Comparison of ENCODE assay signal across 22 cellular contexts in the genomic region with DNA sequence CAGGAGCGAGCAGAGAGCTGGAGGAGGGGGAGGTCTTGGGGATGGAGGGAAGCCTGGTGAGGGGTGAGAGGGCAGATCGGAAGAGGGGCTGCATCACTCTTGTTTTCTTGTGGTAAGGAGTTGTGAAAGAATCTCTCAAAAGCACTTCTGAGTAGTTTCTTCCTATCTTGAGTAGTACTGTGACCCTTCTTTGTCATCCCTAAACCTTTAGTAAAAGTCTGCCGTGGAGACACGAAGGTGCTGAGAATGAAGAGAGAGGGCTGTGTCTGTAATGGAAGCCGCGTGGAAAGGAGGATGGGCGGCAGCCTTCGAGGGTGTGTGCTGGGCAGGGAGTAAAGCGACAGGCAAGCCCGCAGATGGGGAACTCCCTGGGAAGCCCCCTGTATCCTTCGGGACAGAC.
DNase-seq lines count a peak whose midpoint lies in the region; TF ChIP-seq lines count a peak whose summit lies in the region.
"Had no signal": no experiment of that assay in that cellular context is flagged by ENCODE, and none has a peak within 500 bp of the region (broad histone marks: within the 10 kb centered on the region; RNA-seq: fewer than 3 reads in every experiment).

No MANE protein-coding gene starts in this region.

- H4K5ac ChIP-seq in H9 (ENCODE audit: insufficient read length, low read depth, low read length), result no peak overlapping the region

- no peak overlapping the region for H2BK5ac ChIP-seq in H9 (ENCODE audit: insufficient read length, low read length)

- H3K4me3 ChIP-seq in sigmoid colon, result no peak overlapping the region
- H3K4me3 ChIP-seq: cardiac muscle cell, stomach had no signal

- CTCF ChIA-PET in activated CD4-positive, alpha-beta memory T cell treated with anti-CD3 and anti-CD28 coated beads, Interleukin-2, amount 10 ng/mL, durations not matched to agents 7 days and 5 days (lab: Charles Lee), result no interaction called here

- H4K8ac ChIP-seq in H9 (replicated peaks; ENCODE audit: insufficient read length, low read depth, low read length), result no peak overlapping the region

- no peak overlapping the region for H3K4ac ChIP-seq in H9 (ENCODE audit: low read depth, low read length)

- H3T11ph ChIP-seq in H9 (ENCODE audit: low read length), result no peak overlapping the region

- H3K9ac ChIP-seq in H9 (ENCODE audit: extremely low read depth, insufficient read length, low read length), result no peak overlapping the region

- H3K9me3 Mint-ChIP-seq in T-helper 1 cell treated with Interleukin-12 subunit alpha and Interleukin-12 subunit beta and Interleukin-4 antibody, amounts not matched to agents 30 μg/mL and 1 μg/mL, for 36 hours, result no peaks in the 10 kb centered on the region
- H3K9me3 Mint-ChIP-seq in H9 (peaks cover 0 to 2% of the 10 kb centered on the region in 2 experiments; a peak in 1 of 5 replicates), progenitor cell of endocrine pancreas (ENCODE audit: low read depth) (no peaks in the 10 kb centered on the region)
- H3K9me3 Mint-ChIP-seq in activated CD4-positive, alpha-beta memory T cell treated with anti-CD3 and anti-CD28 coated beads, Interleukin-2, amount 10 ng/mL, durations not matched to agents 7 days and 5 days, result no peaks in the 10 kb centered on the region
- H3K9me3 Mint-ChIP-seq: nephron, T-cell had no signal

- peak overlapping the region; percentile 40 for H3K4me3 Mint-ChIP-seq in T-helper 1 cell treated with Interleukin-12 subunit alpha and Interleukin-12 subunit beta and Interleukin-4 antibody, amounts not matched to agents 30 μg/mL and 1 μg/mL, for 36 hours
- H3K4me3 Mint-ChIP-seq in H9 (no peak overlapping the region), progenitor cell of endocrine pancreas (ENCODE audit: low read depth) (no peak overlapping the region)
- peak overlapping the region; percentile 53 for H3K4me3 Mint-ChIP-seq in activated CD4-positive, alpha-beta memory T cell treated with anti-CD3 and anti-CD28 coated beads, Interleukin-2, amount 10 ng/mL, durations not matched to agents 7 days and 5 days
- H3K4me3 Mint-ChIP-seq: activated CD8-positive, alpha-beta T cell treated with anti-CD3 and anti-CD28 coated beads, Interleukin-2, amount 10 ng/mL, durations not matched to agents 7 days and 5 days; nephron; T-cell had no signal

- no peak overlapping the region for H2BK12ac ChIP-seq in H9 (ENCODE audit: insufficient read length, low read depth, low read length)

- no peak overlapping the region for H2BK15ac ChIP-seq in H9 (ENCODE audit: low read depth, low read length)

- peaks cover 12% of the 10 kb centered on the region for H3K4me1 Mint-ChIP-seq in T-helper 1 cell treated with Interleukin-12 subunit alpha and Interleukin-12 subunit beta and Interleukin-4 antibody, amounts not matched to agents 30 μg/mL and 1 μg/mL, for 36 hours (ENCODE audit: low read depth)
- H3K4me1 Mint-ChIP-seq in H9 (peaks cover 2 to 8% of the 10 kb centered on the region in 2 experiments; a peak in 2 of 4 replicates), progenitor cell of endocrine pancreas (ENCODE audit: low read depth) (peaks cover 2% of the 10 kb centered on the region)
- H3K4me1 Mint-ChIP-seq in activated CD4-positive, alpha-beta memory T cell treated with anti-CD3 and anti-CD28 coated beads, Interleukin-2, amount 10 ng/mL, durations not matched to agents 7 days and 5 days, result peaks cover 24% of the 10 kb centered on the region
- H3K4me1 Mint-ChIP-seq: nephron had no signal

- no peaks in the 10 kb centered on the region for H3K27me3 Mint-ChIP-seq in T-helper 1 cell treated with Interleukin-12 subunit alpha and Interleukin-12 subunit beta and Interleukin-4 antibody, amounts not matched to agents 30 μg/mL and 1 μg/mL, for 36 hours (ENCODE audit: low read depth)
- no peaks in the 10 kb centered on the region for H3K27me3 Mint-ChIP-seq in H9 (ENCODE audit: low read depth)
- no peaks in the 10 kb centered on the region for H3K27me3 Mint-ChIP-seq in activated CD4-positive, alpha-beta memory T cell treated with anti-CD3 and anti-CD28 coated beads, Interleukin-2, amount 10 ng/mL, durations not matched to agents 7 days and 5 days
- no peaks in the 10 kb centered on the region for H3K27me3 Mint-ChIP-seq in progenitor cell of endocrine pancreas
- H3K27me3 Mint-ChIP-seq: T-cell had no signal

- H3K18ac ChIP-seq in H9 (ENCODE audit: insufficient read length, low read depth, low read length), result no peak overlapping the region

- no peaks in the 10 kb centered on the region for H3K36me3 ChIP-seq in sigmoid colon
- H3K36me3 ChIP-seq: cardiac muscle cell, WERI-Rb-1 had no signal

- H3K36me3 Mint-ChIP-seq in T-helper 1 cell treated with Interleukin-12 subunit alpha and Interleukin-12 subunit beta and Interleukin-4 antibody, amounts not matched to agents 30 μg/mL and 1 μg/mL, for 36 hours (ENCODE audit: low read depth), result peaks cover 7% of the 10 kb centered on the region
- H3K36me3 Mint-ChIP-seq in H9 (ENCODE audit: insufficient read depth in 1 of 3, low read depth in 3 of 3) (peaks cover 0 to 6% (median 5%) of the 10 kb centered on the region in 3 experiments; a peak in 5 of 7 replicates), progenitor cell of endocrine pancreas (ENCODE audit: insufficient read depth) (peaks cover 5% of the 10 kb centered on the region)
- H3K36me3 Mint-ChIP-seq in activated CD4-positive, alpha-beta memory T cell treated with anti-CD3 and anti-CD28 coated beads, Interleukin-2, amount 10 ng/mL, durations not matched to agents 7 days and 5 days (ENCODE audit: low read depth), result peaks cover 3% of the 10 kb centered on the region

- no CpG with 5 or more reads among the region's 11 CpGs for WGBS in H9 (ENCODE audit: extremely low coverage, insufficient read length, low lambda C conversion rate)
- WGBS in sigmoid colon, 2 donors, result 93% methylated on average over 11 of the region's 11 CpGs

- H3K23me2 ChIP-seq in H9 (ENCODE audit: insufficient read length, low read depth, low read length, poor library complexity, severe bottlenecking), result no peaks in the 10 kb centered on the region

- no peak for TF ChIP-seq EP300 in sigmoid colon (IDR thresholded peaks at IDR 0.05)

- TF ChIP-seq POLR2A in sigmoid colon (IDR thresholded peaks at IDR 0.05), result no peak

- POLR2A ChIA-PET in activated CD4-positive, alpha-beta memory T cell treated with anti-CD3 and anti-CD28 coated beads, Interleukin-2, amount 10 ng/mL, durations not matched to agents 7 days and 5 days (lab: Charles Lee), result no interaction called here

- no peak for TF ChIP-seq CTCF in H9 (conservative IDR thresholded peaks at IDR 0.05)
- TF ChIP-seq CTCF in sigmoid colon (IDR thresholded peaks at IDR 0.05), result no peak
- no peak for TF ChIP-seq CTCF in progenitor cell of endocrine pancreas (IDR thresholded peaks at IDR 0.05; ENCODE audit: unreplicated experiment)

- no peaks in the 10 kb centered on the region for H3K79me1 ChIP-seq in H9 (ENCODE audit: insufficient read depth, low read depth, low read length, poor library complexity, severe bottlenecking)

- H2AFZ ChIP-seq in H9 (ENCODE audit: low read length), result no peak overlapping the region

- H3K9me3 ChIP-seq in H9 (ENCODE audit: control insufficient read depth, low read depth, low read length) (no peaks in the 10 kb centered on the region), sigmoid colon (no peaks in the 10 kb centered on the region)
- H3K9me3 ChIP-seq: stomach had no signal

- H3K23ac ChIP-seq in H9 (ENCODE audit: insufficient read length, low read depth, low read length), result no peak overlapping the region

- no peak overlapping the region for H4K91ac ChIP-seq in H9 (ENCODE audit: insufficient read length, low read depth, low read length)

- no peaks in the 10 kb centered on the region for H3K4me1 ChIP-seq in H9 (ENCODE audit: insufficient read depth, low read length)
- H3K4me1 ChIP-seq in sigmoid colon, result no peaks in the 10 kb centered on the region
- H3K4me1 ChIP-seq: stomach had no signal

- H2BK20ac ChIP-seq in H9 (ENCODE audit: low read depth, low read length, poor library complexity, severe bottlenecking), result no peak overlapping the region

- no peak overlapping the region for H3K14ac ChIP-seq in H9 (ENCODE audit: insufficient read depth, low read length)

- H3K27ac ChIP-seq in H9 (ENCODE audit: insufficient read length, low read depth, low read length) (no peak overlapping the region), sigmoid colon (no peak overlapping the region)
- H3K27ac ChIP-seq: 22Rv1, cardiac muscle cell, stomach, WERI-Rb-1 had no signal

- H2AK5ac ChIP-seq in H9 (ENCODE audit: insufficient read length, low read length), result no peak overlapping the region

- H4K20me1 ChIP-seq in H9 (ENCODE audit: control insufficient read depth, insufficient read depth, insufficient read length), result no peaks in the 10 kb centered on the region

- peak overlapping the region; percentile 77 for H3K27ac Mint-ChIP-seq in T-helper 1 cell treated with Interleukin-12 subunit alpha and Interleukin-12 subunit beta and Interleukin-4 antibody, amounts not matched to agents 30 μg/mL and 1 μg/mL, for 36 hours
- H3K27ac Mint-ChIP-seq in H9, result peak overlapping the region in 2 of 3 experiments; percentile 15 to 37; a peak in 4 of 7 replicates
- peak overlapping the region; percentile 41 for H3K27ac Mint-ChIP-seq in activated CD4-positive, alpha-beta memory T cell treated with anti-CD3 and anti-CD28 coated beads, Interleukin-2, amount 10 ng/mL, durations not matched to agents 7 days and 5 days
- H3K27ac Mint-ChIP-seq in progenitor cell of endocrine pancreas, result no peak overlapping the region
- H3K27ac Mint-ChIP-seq: activated CD8-positive, alpha-beta T cell treated with anti-CD3 and anti-CD28 coated beads, Interleukin-2, amount 10 ng/mL, durations not matched to agents 7 days and 5 days; nephron had no signal

- H3K79me2 ChIP-seq in H9 (ENCODE audit: insufficient read depth, low read length), result no peaks in the 10 kb centered on the region

- DNase-seq in T-helper 1 cell, result no peak
- no peak for DNase-seq in H9
- DNase-seq in activated CD4-positive, alpha-beta memory T cell treated with anti-CD3 and anti-CD28 coated beads, Interleukin-2, amount 10 ng/mL, durations not matched to agents 7 days and 5 days, result no peak
- peak; percentile 46 for DNase-seq in sigmoid colon
- DNase-seq in HT-29 (ENCODE audit: low spot score), result no peak
- no peak for DNase-seq in progenitor cell of endocrine pancreas (ENCODE audit: low spot score, unreplicated experiment)
- DNase-seq in HCEC 1CT, result no peak
- DNase-seq: activated CD8-positive, alpha-beta T cell treated with anti-CD3 and anti-CD28 coated beads, Interleukin-2, amount 10 ng/mL, durations not matched to agents 7 days and 5 days; activated T-cell treated with anti-CD3 and anti-CD28 coated beads, Interleukin-2, amount 50 U/mL, for 1 hour; dermis blood vessel endothelial cell; head of caudate nucleus; NCI-H1694; NCI-H774; SHP77; stimulated activated CD4-positive, alpha-beta T cell treated with anti-CD3 and anti-CD28 coated beads, Interleukin-1b, Interleukin-23, amount 100 ng/mL, for 48 hours; stomach; T-cell; WERI-Rb-1 had no signal

- no peak overlapping the region for H3K56ac ChIP-seq in H9 (ENCODE audit: insufficient read length, low read depth, low read length)

- intact Hi-C loops in sigmoid colon (cut with DNase I), result no loop called here

- H2BK120ac ChIP-seq in H9 (ENCODE audit: low read depth, low read length, poor library complexity, severe bottlenecking), result no peak overlapping the region

- H3K27me3 ChIP-seq in H9 (ENCODE audit: insufficient read depth, low read length), result no peaks in the 10 kb centered on the region
- no peaks in the 10 kb centered on the region for H3K27me3 ChIP-seq in sigmoid colon
- H3K27me3 ChIP-seq: cardiac muscle cell, stomach had no signal

- no peak overlapping the region for H3K4me2 ChIP-seq in H9 (ENCODE audit: insufficient read depth, insufficient read length, low read length)

Comparison
In these comparisons a context has a peak if more than half of its experiments do, and no peak if none do; other contexts are left out.
1. H3K4me3 Mint-ChIP-seq: peak in T-helper 1 cell treated with Interleukin-12 subunit alpha and Interleukin-12 subunit beta and Interleukin-4 antibody, amounts not matched to agents 30 μg/mL and 1 μg/mL, for 36 hours (single experiment) and activated CD4-positive, alpha-beta memory T cell treated with anti-CD3 and anti-CD28 coated beads, Interleukin-2, amount 10 ng/mL, durations not matched to agents 7 days and 5 days (single experiment); none in H9 (0 of 2) and progenitor cell of endocrine pancreas (single experiment).